ENCODE assay signal across 20 cellular contexts in the genomic region with DNA sequence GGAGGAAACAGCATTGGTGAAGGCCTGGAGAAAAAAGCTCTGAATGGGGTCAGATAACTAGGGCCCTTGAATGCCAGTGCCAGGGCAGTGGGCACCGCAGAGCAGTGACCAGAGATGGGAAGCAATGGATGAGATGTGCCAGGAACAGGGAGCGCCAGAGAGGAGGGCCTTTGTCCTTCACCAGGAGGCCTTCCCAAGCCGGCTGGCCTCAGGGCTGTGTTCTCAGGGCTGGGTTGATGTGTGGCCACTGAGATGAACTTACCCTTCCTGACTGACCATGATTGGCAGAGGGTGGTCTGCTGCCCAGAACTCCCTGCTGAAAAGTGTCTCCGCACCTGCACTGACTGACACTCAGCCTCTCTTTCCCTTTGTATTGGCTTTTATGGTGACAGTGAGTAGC. TPM values are rescaled to one million over a fixed set of nuclear protein-coding genes. Genes with fewer than 3 reads are reported as not detected.
"Had no signal": no experiment of that assay in that cellular context is flagged by ENCODE, and none has a peak within 500 bp of the region (broad histone marks: within the 10 kb centered on the region; RNA-seq: fewer than 3 reads in every experiment).

No MANE protein-coding gene starts in this region.

- H3K27me3 Mint-ChIP-seq: activated naive CD8-positive, alpha-beta T cell; T-cell had no signal

- H2AFZ ChIP-seq: parathyroid adenoma had no signal

- H3K4me3 ChIP-seq: spleen, tibial nerve had no signal

- H3K27ac ChIP-seq: foreskin keratinocyte, parathyroid adenoma, spleen had no signal

- H3K9me3 Mint-ChIP-seq: endodermal cell, natural killer cell, T-cell had no signal

- H3K4me3 Mint-ChIP-seq: activated naive CD8-positive, alpha-beta T cell; endodermal cell; natural killer cell; T-cell had no signal

- ATAC-seq: foreskin keratinocyte, natural killer cell, SK-N-SH treated with all-trans-retinoic acid at 6 μM for 48 hours, T-cell had no signal

- H3K4me1 Mint-ChIP-seq: T-cell had no signal

- H3K36me3 ChIP-seq: spleen, tibial nerve had no signal

- H3K27ac Mint-ChIP-seq: activated naive CD8-positive, alpha-beta T cell; endodermal cell; natural killer cell; T-cell had no signal

- H3K27me3 ChIP-seq: spleen, tibial nerve had no signal

- H3K9ac ChIP-seq: parathyroid adenoma had no signal

- FAIRE-seq: colon, urothelium cell line had no signal

- DNase-seq: activated CD4-positive, alpha-beta T cell treated with anti-CD3 and anti-CD28 coated beads for 1 hour; activated CD4-positive, alpha-beta T cell treated with anti-CD3 and anti-CD28 coated beads, Interleukin-2, amount 50 U/mL, for 4 hours; activated gamma-delta T cell treated with Interleukin-2 at 50 U/mL for 16 hours; endodermal cell; foreskin keratinocyte; natural killer cell; spleen; stimulated activated CD4-positive, alpha-beta T cell treated with anti-CD3 and anti-CD28 coated beads, Interleukin-4, amount 100 ng/mL, for 4 hours; stimulated activated naive CD4-positive, alpha-beta T cell; T-cell; T-helper 9 cell had no signal

- H3K4me1 ChIP-seq: foreskin keratinocyte, parathyroid adenoma had no signal

- H3K79me2 ChIP-seq: parathyroid adenoma had no signal

- H3K9me3 ChIP-seq: spleen, tibial nerve had no signal

- H3K36me3 Mint-ChIP-seq: activated naive CD8-positive, alpha-beta T cell; natural killer cell; T-cell had no signal

RNA-seq across cellular contexts. Expression of a gene that starts 57.4 kb away (rescaled TPM):
- total RNA-seq: epithelial cell of proximal tubule, foreskin keratinocyte, mesenteric fat pad had no signal
- polyA plus RNA-seq: foreskin keratinocyte, liver had no signal
